ENCODE assay signal across 15 cellular contexts in genomic region chr15:45268135-45268534, GRCh38. TPM values are rescaled to one million over a fixed set of nuclear protein-coding genes. Genes with fewer than 3 reads are reported as not detected.
DNase-seq lines count a peak whose midpoint lies in the region; ATAC-seq, FAIRE-seq and TF ChIP-seq lines count a peak whose summit lies in the region.
"Had no signal": no experiment of that assay in that cellular context is flagged by ENCODE, and none has a peak within 500 bp of the region (broad histone marks: within the 10 kb centered on the region; RNA-seq: fewer than 3 reads in every experiment).

No MANE protein-coding gene starts in this region.

- no peak for ATAC-seq in HG02981 (IDR thresholded peaks at IDR 0.05; ENCODE audit: unreplicated experiment)
- ATAC-seq: naive thymus-derived CD8-positive, alpha-beta T cell had no signal

- H3K9ac ChIP-seq in MM.1S (ENCODE audit: low read length), result no peak overlapping the region
- no peak overlapping the region for H3K9ac ChIP-seq in kidney (ENCODE audit: low read length in 2 of 2)

- H3K4me1 ChIP-seq in MM.1S (ENCODE audit: low read length) (no peaks in the 10 kb centered on the region), small intestine (ENCODE audit: control insufficient read depth in 2 of 2, insufficient read depth in 1 of 2, low read depth in 1 of 2, low read length in 1 of 2) (peaks cover 0 to 2% of the 10 kb centered on the region in 2 donors), kidney (ENCODE audit: control insufficient read depth in 1 of 2, insufficient read depth in 1 of 2, low read depth in 1 of 2, low read length in 2 of 2) (no peaks in the 10 kb centered on the region)
- H3K4me1 ChIP-seq: spleen had no signal

- H3K36me3 ChIP-seq in MM.1S (replicated peaks; ENCODE audit: insufficient read depth, low read length), result no peaks in the 10 kb centered on the region
- H3K36me3 ChIP-seq in small intestine (ENCODE audit: control insufficient read depth in 2 of 2, insufficient read depth in 2 of 2, low read length in 2 of 2), result peaks cover 0 to 21% of the 10 kb centered on the region in 2 donors
- no peaks in the 10 kb centered on the region for H3K36me3 ChIP-seq in kidney (ENCODE audit: control insufficient read depth in 1 of 2, insufficient read depth in 2 of 2, low read length in 2 of 2)
- H3K36me3 ChIP-seq: spleen had no signal

- no peak overlapping the region for H3K27ac ChIP-seq in MM.1S (ENCODE audit: low read length)
- no peak overlapping the region for H3K27ac ChIP-seq in small intestine (ENCODE audit: low read depth in 1 of 2, low read length in 1 of 2)
- H3K27ac ChIP-seq in kidney (ENCODE audit: low read depth in 2 of 2, low read length in 2 of 2), result no peak overlapping the region
- H3K27ac ChIP-seq: spleen had no signal

- H3K27me3 ChIP-seq in MM.1S (replicated peaks; ENCODE audit: insufficient read depth, low read length) (no peaks in the 10 kb centered on the region), small intestine (ENCODE audit: control insufficient read depth in 2 of 2, insufficient read depth in 2 of 2, low read length in 2 of 2) (no peaks in the 10 kb centered on the region)
- H3K27me3 ChIP-seq: spleen had no signal

- no peaks in the 10 kb centered on the region for H3K79me2 ChIP-seq in MM.1S (ENCODE audit: low read length)

- H3K9me2 ChIP-seq in MM.1S (replicated peaks; ENCODE audit: insufficient read depth, low read length), result no peaks in the 10 kb centered on the region

- FAIRE-seq in small intestine (lab: Jason Lieb, UNC), result no peak
- no peak for FAIRE-seq in kidney (lab: Jason Lieb, UNC)
- FAIRE-seq: endometrium had no signal

- WGBS in small intestine, 3 donors, result 49 to 67% (median 58%) methylated on average over 2 of the region's 2 CpGs

- no peak overlapping the region for H3K4me2 ChIP-seq in MM.1S (ENCODE audit: low read depth, low read length)

- H3K9me3 ChIP-seq in MM.1S (replicated peaks; ENCODE audit: insufficient read depth, low read length), result no peaks in the 10 kb centered on the region
- no peaks in the 10 kb centered on the region for H3K9me3 ChIP-seq in small intestine (ENCODE audit: control insufficient read depth, low read depth)
- no peaks in the 10 kb centered on the region for H3K9me3 ChIP-seq in kidney (ENCODE audit: control insufficient read depth in 1 of 2, low read length in 2 of 2)

- intact Hi-C loops in kidney (cut with DNase I), result no loop called here

- H4K20me1 ChIP-seq in MM.1S (ENCODE audit: insufficient read depth, low read length), result no peaks in the 10 kb centered on the region

- TF ChIP-seq CTCF in MM.1S (IDR thresholded peaks at IDR 0.05; ENCODE audit: low read length), result peak; percentile 15
- TF ChIP-seq CTCF in kidney (IDR thresholded peaks at IDR 0.05; ENCODE audit: borderline replicate concordance, extremely low read depth, insufficient read depth), result no peak

- H3F3A ChIP-seq in MM.1S (ENCODE audit: insufficient read depth, low read length), result no peaks in the 10 kb centered on the region

- H3K4me3 ChIP-seq in MM.1S (ENCODE audit: low read length) (no peak overlapping the region), small intestine (ENCODE audit: low read depth in 1 of 2, low read length in 2 of 2) (no peak overlapping the region), kidney (ENCODE audit: low read length in 2 of 2) (no peak overlapping the region)
- H3K4me3 ChIP-seq: spleen had no signal

- no peak overlapping the region for H2AFZ ChIP-seq in MM.1S (ENCODE audit: low read length)

- DNase-seq in activated T-cell treated with anti-CD3 and anti-CD28 coated beads, Interleukin-2, amount 50 U/mL, for 1 hour, result peak; percentile 18
- DNase-seq in activated T-cell treated with anti-CD3 and anti-CD28 coated beads for 4 hours (no peak), MM.1S (no peak), dermis blood vessel endothelial cell (peak; percentile 14), small intestine (peak; percentile 51), kidney (no peak), SHP77 treated with DMSO at 0.1 percent for 48 hours (lab: John Stamatoyannopoulos, UW) (no peak)
- DNase-seq: amniotic stem cell, C1 segment of cervical spinal cord, NCI-H1694 treated with DMSO at 0.1 percent for 48 hours, SIG-M5, spleen had no signal

RNA-seq across cellular contexts. Expression of gene SLC28A2, which starts 16.1 kb away (rescaled TPM):
- not detected in 2 replicates for total RNA-seq in dermis blood vessel endothelial cell
- 10 to 100 TPM in 2 of 3 donors, 1 to 10 TPM in 1; 5.4 to 36.0 (median 30.5) TPM for polyA plus RNA-seq in small intestine
- not detected for total RNA-seq in kidney
- polyA plus RNA-seq in kidney (ENCODE audit: insufficient read depth, low read depth, low replicate concordance), result 0.17 TPM
- total RNA-seq: naive thymus-derived CD8-positive, alpha-beta T cell; spleen had no signal
- polyA plus RNA-seq: naive thymus-derived CD8-positive, alpha-beta T cell; spleen had no signal

Comparison
In these comparisons a context has a peak if more than half of its experiments do, and no peak if none do; other contexts are left out.
1. DNase-seq: peak in activated T-cell treated with anti-CD3 and anti-CD28 coated beads, Interleukin-2, amount 50 U/mL, for 1 hour (single experiment), dermis blood vessel endothelial cell (single experiment) and small intestine (single experiment); none in activated T-cell treated with anti-CD3 and anti-CD28 coated beads for 4 hours (single experiment), MM.1S (single experiment), kidney (single experiment) and SHP77 treated with DMSO at 0.1 percent for 48 hours (single experiment).